14 cellular contexts compared by ENCODE assay signal in the genomic region with DNA sequence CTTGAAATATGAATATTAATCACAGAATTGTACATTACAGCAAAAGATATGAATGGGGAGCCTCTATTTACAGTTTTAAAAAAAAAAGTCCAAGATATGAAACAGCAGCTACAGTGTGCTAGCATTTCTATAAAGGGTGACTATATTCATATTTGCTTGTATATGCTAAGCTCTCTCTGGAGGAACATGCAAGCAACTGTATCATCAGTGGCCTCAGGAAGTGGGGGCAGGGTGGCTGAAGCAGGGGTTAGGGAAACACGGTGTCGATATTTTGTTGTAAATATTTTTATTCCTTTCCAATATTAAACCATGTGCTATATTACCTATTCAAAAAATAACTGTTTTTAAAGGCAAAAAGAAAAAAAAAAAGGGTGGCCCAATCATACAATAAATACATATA. TPM values are rescaled to one million over a fixed set of nuclear protein-coding genes. Genes with fewer than 3 reads are reported as not detected.
A peak's percentile ranks its signal among the peaks of the same experiment; 100 is the strongest.
DNase-seq lines count a peak whose midpoint lies in the region; ATAC-seq and TF ChIP-seq lines count a peak whose summit lies in the region.
"Had no signal": no experiment of that assay in that cellular context is flagged by ENCODE, and none has a peak within 500 bp of the region (broad histone marks: within the 10 kb centered on the region; RNA-seq: fewer than 3 reads in every experiment).

No MANE protein-coding gene starts in this region.

- no peaks in the 10 kb centered on the region for H3K36me3 ChIP-seq in SK-N-MC (ENCODE audit: insufficient read depth, low read length)
- H3K36me3 ChIP-seq in spleen = no peaks in the 10 kb centered on the region
- H3K36me3 ChIP-seq: neutrophil had no signal

- peak; percentile 37 to 51 for DNase-seq in NCI-H526 (lab: John Stamatoyannopoulos, UW)
- DNase-seq in NCI-H526 treated with DMSO at 0.1 percent for 48 hours (lab: John Stamatoyannopoulos, UW) = no peak
- DNase-seq in SK-N-MC (ENCODE audit: low read depth, low spot score) = no peak
- DNase-seq in foreskin fibroblast = no peak
- no peak for DNase-seq in spleen
- DNase-seq in foreskin keratinocyte = no peak
- DNase-seq in NAMALWA (ENCODE audit: low spot score) = no peak
- no peak for DNase-seq in mucosa of gallbladder (ENCODE audit: low spot score)
- DNase-seq: 8988T; effector CD8-positive, alpha-beta T cell; NCI-H1436; NCI-H524 had no signal

- TF ChIP-seq CTCF in foreskin fibroblast (IDR thresholded peaks at IDR 0.05; ENCODE audit: low read depth, low read length) (no peak), spleen (IDR thresholded peaks at IDR 0.05 in 8 of 11, conservative IDR thresholded peaks at IDR 0.05 in 3 of 11) (no peak), foreskin keratinocyte (conservative IDR thresholded peaks at IDR 0.05) (no peak)

- H3K4me3 ChIP-seq in SK-N-MC = 0 out of 2 replicates have a peak overlapping the region, but pooled peaks have one; percentile 2
- peak overlapping the region; percentile 91 to 100 for H3K4me3 ChIP-seq in foreskin fibroblast (ENCODE audit: low read depth in 1 of 2, low read length in 2 of 2)
- H3K4me3 ChIP-seq in spleen = peak overlapping the region in 4 of 8 donors; percentile 10 to 81 (median 70)

- intact Hi-C loops in spleen (cut with DNase I; ENCODE audit: low total_unique reads) = no loop called here

- WGBS in spleen, 5 donors = 44 to 61% (median 50%) methylated on average over 2 of the region's 2 CpGs

- H3K4me1 ChIP-seq in spleen (peaks cover 5 to 71% (median 32%) of the 10 kb centered on the region in 6 donors), foreskin keratinocyte (peaks cover 12% of the 10 kb centered on the region)

- H3K9me3 ChIP-seq in SK-N-MC (ENCODE audit: low read depth, low read length) = no peaks in the 10 kb centered on the region
- no peaks in the 10 kb centered on the region for H3K9me3 ChIP-seq in spleen
- H3K9me3 ChIP-seq: neutrophil had no signal

- H3K9ac ChIP-seq in SK-N-MC (ENCODE audit: insufficient read length) = no peak overlapping the region

- H3K27me3 ChIP-seq in spleen (replicated peaks in 1 of 7) = peaks cover 0 to 64% (median 11%) of the 10 kb centered on the region in 7 donors
- H3K27me3 ChIP-seq in foreskin keratinocyte = no peaks in the 10 kb centered on the region

- ATAC-seq in foreskin keratinocyte = no peak

- TF ChIP-seq POLR2A in spleen (IDR thresholded peaks at IDR 0.05) = no peak

- H3K27ac ChIP-seq in SK-N-MC (no peak overlapping the region), spleen (peak overlapping the region in 6 of 8 donors; percentile 86 to 93 (median 90)), foreskin keratinocyte (no peak overlapping the region)
- H3K27ac ChIP-seq: neutrophil, RWPE1 had no signal

RNA-seq across cellular contexts. Expression of a gene that starts 2.3 kb away (rescaled TPM):
- total RNA-seq in spleen (100 to 1,000 TPM in 1 of 7 donors, 10 to 100 TPM in 6; 47.4 to 113 (median 85.3) TPM), foreskin keratinocyte (45.8 and 46.1 TPM in 2 replicates), mucosa of gallbladder (62.2 TPM)
- polyA plus RNA-seq in spleen (10 to 100 TPM; 21.9 to 94.2 (median 62.9) TPM), foreskin keratinocyte (28.6 and 29.0 TPM in 2 replicates)

Comparison
In these comparisons a context has a peak if more than half of its experiments do, and no peak if none do; other contexts are left out.
1. DNase-seq: peak in NCI-H526 (2 of 2); none in NCI-H526 treated with DMSO at 0.1 percent for 48 hours (single experiment), SK-N-MC (single experiment), foreskin fibroblast (0 of 2), spleen (single experiment), foreskin keratinocyte (0 of 2), NAMALWA (single experiment) and mucosa of gallbladder (single experiment).
2. H3K27ac ChIP-seq: peak in spleen (6 of 8); none in SK-N-MC (single experiment) and foreskin keratinocyte (single experiment).